22 cellular contexts compared by ENCODE assay signal in the genomic region with DNA sequence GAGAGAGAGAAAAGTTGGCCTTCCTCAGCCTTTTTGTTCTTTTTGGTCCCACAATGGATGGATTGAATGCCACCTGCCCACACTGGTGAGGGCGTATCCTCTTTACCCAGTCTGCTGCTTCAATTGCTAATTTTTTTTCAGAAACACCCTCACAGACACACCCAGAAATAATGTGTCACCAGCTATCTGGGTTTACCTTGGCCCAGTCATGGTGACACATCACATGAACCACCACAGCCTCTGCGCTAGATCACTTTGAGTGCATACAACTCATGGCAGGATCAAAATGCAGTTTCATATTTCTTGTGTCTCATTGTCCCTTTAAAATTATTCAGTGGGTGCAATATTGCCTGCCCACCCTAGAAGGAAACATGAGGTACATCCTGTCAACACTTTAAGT.
DNase-seq lines count a peak whose midpoint lies in the region; ATAC-seq and TF ChIP-seq lines count a peak whose summit lies in the region.
"Had no signal": no experiment of that assay in that cellular context is flagged by ENCODE, and none has a peak within 500 bp of the region (broad histone marks: within the 10 kb centered on the region; RNA-seq: fewer than 3 reads in every experiment).

No MANE protein-coding gene starts in this region.

- H3K4me1 ChIP-seq in IMR-90 (ENCODE audit: control insufficient read depth, insufficient read depth, low read length) (peaks cover 34% of the 10 kb centered on the region), upper lobe of right lung (peaks cover 10% of the 10 kb centered on the region)

- peak overlapping the region; percentile 47 for H3K4ac ChIP-seq in IMR-90 (ENCODE audit: low read depth, low read length)

- no peaks in the 10 kb centered on the region for H3K27me3 Mint-ChIP-seq in type B pancreatic cell
- peaks cover 8% of the 10 kb centered on the region for H3K27me3 Mint-ChIP-seq in activated T-cell treated with anti-CD3 and anti-CD28 coated beads, Interleukin-2, amount 50 U/mL, for 4 hours (ENCODE audit: low read depth)
- H3K27me3 Mint-ChIP-seq: dendritic cell treated with granulocyte-macrophage colony-stimulating factor and Interleukin-4, amounts not matched to agents 40 ng/mL and 50 ng/mL, for 4 days had no signal

- no peaks in the 10 kb centered on the region for H3K36me3 ChIP-seq in IMR-90 (ENCODE audit: control insufficient read depth, insufficient read depth, low read length)
- no peaks in the 10 kb centered on the region for H3K36me3 ChIP-seq in upper lobe of right lung
- H3K36me3 ChIP-seq: gastroesophageal sphincter, SJCRH30, uterus had no signal

- ATAC-seq in IMR-90 (ENCODE audit: low read depth) (no peak), left colon (peak; percentile 24), upper lobe of right lung (no peak)
- no peak for ATAC-seq in activated T-cell treated with anti-CD3 and anti-CD28 coated beads, Interleukin-2, amount 50 U/mL, for 4 hours
- ATAC-seq: gastroesophageal sphincter had no signal

- H3K4me3 Mint-ChIP-seq in type B pancreatic cell = no peak overlapping the region
- no peak overlapping the region for H3K4me3 Mint-ChIP-seq in activated T-cell treated with anti-CD3 and anti-CD28 coated beads, Interleukin-2, amount 50 U/mL, for 4 hours
- H3K4me3 Mint-ChIP-seq: dendritic cell treated with granulocyte-macrophage colony-stimulating factor and Interleukin-4, amounts not matched to agents 40 ng/mL and 50 ng/mL, for 4 days; stimulated activated memory B cell treated with anti-CD40 and anti-IgM and Interleukin-4, amounts not matched to agents 10 μg/mL and 1 μg/mL and 100 μg/mL, for 72 hours had no signal

- POLR2A ChIA-PET in IMR-90 (lab: Charles Lee; ENCODE audit: unreplicated experiment) = no interaction called here

- no peak overlapping the region for H4K91ac ChIP-seq in IMR-90 (ENCODE audit: insufficient read depth, low read depth, low read length)

- BruUV-seq in IMR-90 (replicated peaks; lab: Mats Ljungman, UMichigan) = no TSS peak

- TF ChIP-seq POLR2A in IMR-90 (IDR thresholded peaks at IDR 0.05; ENCODE audit: low read depth, low read length) = no peak

- H3K27me3 ChIP-seq in IMR-90 (ENCODE audit: control insufficient read depth, insufficient read depth, low read length) (no peaks in the 10 kb centered on the region), upper lobe of right lung (no peaks in the 10 kb centered on the region)
- H3K27me3 ChIP-seq: gastroesophageal sphincter, SJCRH30, uterus had no signal

- H3K4me3 ChIP-seq in IMR-90 (ENCODE audit: insufficient read depth, low read depth, low read length) = no peak overlapping the region
- no peak overlapping the region for H3K4me3 ChIP-seq in upper lobe of right lung
- H3K4me3 ChIP-seq: gastroesophageal sphincter, SJCRH30, uterus had no signal

- TF ChIP-seq CTCF in IMR-90 (conservative IDR thresholded peaks at IDR 0.05; ENCODE audit: low read depth, low read length) (no peak), upper lobe of right lung (IDR thresholded peaks at IDR 0.05) (no peak), type B pancreatic cell (conservative IDR thresholded peaks at IDR 0.05) (no peak)

- H3K79me1 ChIP-seq in IMR-90 (ENCODE audit: low read depth in 1 of 2, low read length in 2 of 2) = no peaks in the 10 kb centered on the region

- dilution Hi-C loops in IMR-90 (cut with HindIII; ENCODE audit: low sequenced_read_pairs, unreplicated experiment) = no loop called here

- no peak overlapping the region for H3K9ac ChIP-seq in IMR-90 (ENCODE audit: low read depth, low read length)

- H3K9me3 Mint-ChIP-seq in type B pancreatic cell = peaks cover 9% of the 10 kb centered on the region
- peaks cover 10% of the 10 kb centered on the region for H3K9me3 Mint-ChIP-seq in activated T-cell treated with anti-CD3 and anti-CD28 coated beads, Interleukin-2, amount 50 U/mL, for 4 hours

- H2AK5ac ChIP-seq in IMR-90 (ENCODE audit: low read depth, low read length) = no peak overlapping the region

- DNase-seq in ELR (ENCODE audit: low read depth) (peak; percentile 50), IMR-90 (peak; percentile 29), SW480 (ENCODE audit: low spot score) (peak; percentile 10), left colon (no peak), upper lobe of right lung (no peak), type B pancreatic cell (ENCODE audit: extremely low spot score, unreplicated experiment) (no peak)
- DNase-seq in activated T-cell treated with anti-CD3 and anti-CD28 coated beads, Interleukin-2, amount 50 U/mL, for 4 hours = no peak
- DNase-seq: ACHN; activated naive CD4-positive, alpha-beta T cell treated with Interleukin-2 at 50 U/mL for 16 hours; DMS 273 treated with DMSO at 0.1 percent for 48 hours; hippocampal formation; left cardiac atrium; MV-4-11; NCI-H1436; NCI-H2107; RPMI8226; SJCRH30; T1000; uterus had no signal

- H3K4me1 Mint-ChIP-seq in type B pancreatic cell (ENCODE audit: unreplicated experiment) = peaks cover 28% of the 10 kb centered on the region
- H3K4me1 Mint-ChIP-seq in activated T-cell treated with anti-CD3 and anti-CD28 coated beads, Interleukin-2, amount 50 U/mL, for 4 hours (ENCODE audit: low read depth) = no peaks in the 10 kb centered on the region
- H3K4me1 Mint-ChIP-seq: stimulated activated memory B cell treated with anti-CD40 and anti-IgM and Interleukin-4, amounts not matched to agents 10 μg/mL and 1 μg/mL and 100 μg/mL, for 72 hours had no signal

- in situ Hi-C loops in IMR-90 (cut with MboI; ENCODE audit: low sequenced_read_pairs) = no loop called here

- no CpG with 5 or more reads among the region's 2 CpGs for WGBS in IMR-90 (ENCODE audit: extremely low coverage in 2 of 2, insufficient read length in 1 of 2), 2 experiments

- H2BK120ac ChIP-seq in IMR-90 (ENCODE audit: low read depth, low read length) = no peak overlapping the region

- no peak overlapping the region for H3K4me2 ChIP-seq in IMR-90 (ENCODE audit: low read depth, low read length)

- CTCF ChIA-PET in IMR-90 (lab: Yijun Ruan, JAX) = no interaction called here

- H3K27ac Mint-ChIP-seq in type B pancreatic cell = no peak overlapping the region
- H3K27ac Mint-ChIP-seq: dendritic cell treated with granulocyte-macrophage colony-stimulating factor and Interleukin-4, amounts not matched to agents 40 ng/mL and 50 ng/mL, for 4 days; stimulated activated memory B cell treated with anti-CD40 and anti-IgM and Interleukin-4, amounts not matched to agents 10 μg/mL and 1 μg/mL and 100 μg/mL, for 72 hours had no signal

- no peak overlapping the region for H3K27ac ChIP-seq in IMR-90 (ENCODE audit: insufficient read depth, low read length)
- no peak overlapping the region for H3K27ac ChIP-seq in upper lobe of right lung
- H3K27ac ChIP-seq: SJCRH30 had no signal

- no peak overlapping the region for H3K56ac ChIP-seq in IMR-90 (ENCODE audit: extremely low read depth, insufficient read depth, low read length)

- no peak overlapping the region for H3K14ac ChIP-seq in IMR-90 (replicated peaks; ENCODE audit: low read depth, low read length)

- H2AK9ac ChIP-seq in IMR-90 (replicated peaks; ENCODE audit: low read depth, low read length, poor library complexity) = no peak overlapping the region

- no peak overlapping the region for H2BK20ac ChIP-seq in IMR-90 (ENCODE audit: low read depth, low read length)

- H2BK15ac ChIP-seq in IMR-90 (ENCODE audit: low read depth, low read length) = no peak overlapping the region

- no peaks in the 10 kb centered on the region for H3K36me3 Mint-ChIP-seq in type B pancreatic cell
- H3K36me3 Mint-ChIP-seq in activated T-cell treated with anti-CD3 and anti-CD28 coated beads, Interleukin-2, amount 50 U/mL, for 4 hours (ENCODE audit: insufficient read depth) = no peaks in the 10 kb centered on the region
- H3K36me3 Mint-ChIP-seq: stimulated activated memory B cell treated with anti-CD40 and anti-IgM and Interleukin-4, amounts not matched to agents 10 μg/mL and 1 μg/mL and 100 μg/mL, for 72 hours had no signal

- no peak overlapping the region for H2BK5ac ChIP-seq in IMR-90 (ENCODE audit: low read depth, low read length, poor library complexity, severe bottlenecking)

- no peaks in the 10 kb centered on the region for H4K20me1 ChIP-seq in IMR-90 (ENCODE audit: insufficient read depth, low read length)

- H4K8ac ChIP-seq in IMR-90 (ENCODE audit: low read depth in 2 of 2, low read length in 2 of 2) = no peak overlapping the region

- intact Hi-C loops in IMR-90 (cut with micrococcal nuclease) = no loop called here
- intact Hi-C loops in left colon (cut with DNase I, micrococcal nuclease) = no loop called here
- intact Hi-C loops in upper lobe of right lung (cut with DNase I) = no loop called here

- H3K23ac ChIP-seq in IMR-90 (ENCODE audit: low read depth, low read length) = no peak overlapping the region

- no peak overlapping the region for H2AFZ ChIP-seq in IMR-90 (replicated peaks; ENCODE audit: low read length, poor library complexity)

- H3K9me1 ChIP-seq in IMR-90 (ENCODE audit: insufficient read depth, low read length) = peaks cover 11% of the 10 kb centered on the region; the same call in 1 of the 2 replicates

- no peak overlapping the region for H4K5ac ChIP-seq in IMR-90 (ENCODE audit: low read depth, low read length)

- H3K18ac ChIP-seq in IMR-90 (ENCODE audit: low read depth, low read length) = peak overlapping the region; percentile 20

- H3K9me3 ChIP-seq in IMR-90 (ENCODE audit: control insufficient read depth, insufficient read depth, low read length) (peaks cover 5% of the 10 kb centered on the region; the same call in 1 of the 2 replicates), upper lobe of right lung (no peaks in the 10 kb centered on the region)
- H3K9me3 ChIP-seq: gastroesophageal sphincter, SJCRH30, uterus had no signal

- no peak for TF ChIP-seq RAD21 in IMR-90 (IDR thresholded peaks at IDR 0.05; ENCODE audit: low read length)

TF ChIP-seq in IMR-90, 13 proteins besides CTCF, POLR2A, EP300 and RAD21 (continues in another document):
- no peak for TF ChIP-seq MAFK (IDR thresholded peaks at IDR 0.05; ENCODE audit: low read depth, low read length)
- TF ChIP-seq CEBPB (IDR thresholded peaks at IDR 0.05; ENCODE audit: low read depth, low read length) = no peak
- no peak for TF ChIP-seq RCOR1 (IDR thresholded peaks at IDR 0.05; ENCODE audit: insufficient replicate concordance, low read length)
- TF ChIP-seq RFX5 (IDR thresholded peaks at IDR 0.05; ENCODE audit: low read depth, low read length) = no peak
- TF ChIP-seq MXI1 (IDR thresholded peaks at IDR 0.05; ENCODE audit: borderline replicate concordance, low read depth, low read length) = no peak
- no peak for TF ChIP-seq NFE2L2 (IDR thresholded peaks at IDR 0.05; ENCODE audit: low read depth, low read length)
- no peak for TF ChIP-seq ELK1 (IDR thresholded peaks at IDR 0.05; ENCODE audit: borderline replicate concordance, low read depth, low read length)
- no peak for TF ChIP-seq BHLHE40 (IDR thresholded peaks at IDR 0.05; ENCODE audit: low read depth, low read length)

Comparison
In these comparisons a context has a peak if more than half of its experiments do, and no peak if none do; other contexts are left out.
1. DNase-seq: peak in ELR (single experiment), IMR-90 (single experiment) and SW480 (single experiment); none in left colon (0 of 2), upper lobe of right lung (single experiment), type B pancreatic cell (single experiment) and activated T-cell treated with anti-CD3 and anti-CD28 coated beads, Interleukin-2, amount 50 U/mL, for 4 hours (single experiment).